Comparison of ENCODE assay signal across 8 cellular contexts in the genomic region with DNA sequence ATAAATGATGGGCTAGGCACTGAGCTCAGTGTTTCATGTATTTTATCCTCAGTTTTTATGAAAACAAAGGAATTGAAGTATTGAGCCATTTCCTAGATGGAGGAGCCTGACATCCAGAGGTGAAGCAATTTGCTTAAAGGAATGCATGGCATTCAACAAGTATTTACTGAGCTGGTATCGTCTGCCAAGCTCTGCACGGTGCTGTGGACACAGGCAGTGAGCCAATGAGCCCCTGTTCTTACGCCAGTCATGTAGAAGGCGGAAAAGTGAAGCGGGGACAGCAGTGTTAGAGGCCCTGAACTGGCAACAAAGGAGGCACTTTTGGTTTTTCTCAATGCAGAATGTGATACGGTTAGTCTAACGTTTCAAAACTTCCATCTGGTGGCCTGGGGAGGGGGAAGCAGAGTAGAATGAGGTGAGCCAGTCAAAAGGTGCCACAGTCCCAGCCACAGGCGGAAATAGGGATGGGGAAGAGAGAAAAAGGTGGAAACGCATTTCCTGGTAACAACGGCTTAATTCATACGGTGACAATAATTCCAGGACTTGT.
DNase-seq lines count a peak whose midpoint lies in the region; ATAC-seq and TF ChIP-seq lines count a peak whose summit lies in the region.

No MANE protein-coding gene starts in this region.

- intact Hi-C loops in left ventricle myocardium inferior (cut with micrococcal nuclease) = no loop called here
- intact Hi-C loops in activated T-helper 2 cell treated with anti-CD3 and anti-CD28 coated beads, Interferon-gamma antibody, Interleukin-2, Interleukin-4, amounts not matched to agents 10 μg/mL and 5 μg/mL and 100 μg/mL, durations not matched to agents 14 hours and 24 hours and 36 hours (cut with micrococcal nuclease) = no loop called here

- POLR2A ChIA-PET in HEK293 (lab: Yijun Ruan, JAX) = interaction anchor here (1.3 kb wide), 1 partner anchor 16 kb away, joined by 4 read pairs; no protein-coding TSS in a partner anchor

- peaks cover 3% of the 10 kb centered on the region for H3K9me3 Mint-ChIP-seq in activated T-helper 2 cell treated with anti-CD3 and anti-CD28 coated beads, Interferon-gamma antibody, Interleukin-2, Interleukin-4, amounts not matched to agents 10 μg/mL and 5 μg/mL and 100 μg/mL, durations not matched to agents 14 hours and 24 hours and 36 hours

- no peak overlapping the region for H3K27ac ChIP-seq in HEK293 (ENCODE audit: extremely low read depth, low read depth, low read length)
- peak overlapping the region; percentile 62 for H3K27ac ChIP-seq in VCaP
- H3K27ac ChIP-seq in left ventricle myocardium inferior (replicated peaks) = peak overlapping the region; percentile 87

- H3K4me3 ChIP-seq in HEK293 (ENCODE audit: low read depth, low read length) = no peak overlapping the region
- no peak overlapping the region for H3K4me3 ChIP-seq in left ventricle myocardium inferior
- no peak overlapping the region for H3K4me3 ChIP-seq in skeletal muscle cell (ENCODE audit: low read depth, low read length)

- H3K36me3 Mint-ChIP-seq in activated T-helper 2 cell treated with anti-CD3 and anti-CD28 coated beads, Interferon-gamma antibody, Interleukin-2, Interleukin-4, amounts not matched to agents 10 μg/mL and 5 μg/mL and 100 μg/mL, durations not matched to agents 14 hours and 24 hours and 36 hours (ENCODE audit: low read depth) = peaks cover 30% of the 10 kb centered on the region

- no peaks in the 10 kb centered on the region for H3K27me3 Mint-ChIP-seq in activated T-helper 2 cell treated with anti-CD3 and anti-CD28 coated beads, Interferon-gamma antibody, Interleukin-2, Interleukin-4, amounts not matched to agents 10 μg/mL and 5 μg/mL and 100 μg/mL, durations not matched to agents 14 hours and 24 hours and 36 hours (ENCODE audit: low read depth)

- H3K36me3 ChIP-seq in HEK293 (ENCODE audit: control insufficient read depth in 2 of 2, insufficient read depth in 1 of 2, low read length in 2 of 2) = peaks cover 0 to 19% of the 10 kb centered on the region in 2 experiments; a peak in 1 of 3 replicates
- peaks cover 4% of the 10 kb centered on the region for H3K36me3 ChIP-seq in left ventricle myocardium inferior

- DNase-seq in left ventricle myocardium inferior = peak; percentile 49
- peak; percentile 92 for DNase-seq in skeletal muscle cell (ENCODE audit: low read depth)
- DNase-seq in AML-193 (lab: John Stamatoyannopoulos, UW) = no peak
- DNase-seq in NOMO-1 treated with dmso at 0.1 percent for 144 hours (lab: John Stamatoyannopoulos, UW; ENCODE audit: unreplicated experiment) = no peak
- DNase-seq in activated T-helper 2 cell treated with anti-CD3 and anti-CD28 coated beads, Interferon-gamma antibody, Interleukin-2, Interleukin-4, amounts not matched to agents 10 μg/mL and 5 μg/mL and 100 μg/mL, durations not matched to agents 14 hours and 24 hours and 36 hours (ENCODE audit: low spot score) = no peak

- H3K27ac Mint-ChIP-seq in activated T-helper 2 cell treated with anti-CD3 and anti-CD28 coated beads, Interferon-gamma antibody, Interleukin-2, Interleukin-4, amounts not matched to agents 10 μg/mL and 5 μg/mL and 100 μg/mL, durations not matched to agents 14 hours and 24 hours and 36 hours = no peak overlapping the region

- TF ChIP-seq CTCF in HEK293 (tag by site-specific recombination; IDR thresholded peaks at IDR 0.05) (no peak), VCaP (conservative IDR thresholded peaks at IDR 0.05) (no peak), left ventricle myocardium inferior (IDR thresholded peaks at IDR 0.05; ENCODE audit: borderline replicate concordance) (no peak)

- ATAC-seq in GM18870 (IDR thresholded peaks at IDR 0.05; ENCODE audit: unreplicated experiment) = no peak

- no peak overlapping the region for H3K4me3 Mint-ChIP-seq in activated T-helper 2 cell treated with anti-CD3 and anti-CD28 coated beads, Interferon-gamma antibody, Interleukin-2, Interleukin-4, amounts not matched to agents 10 μg/mL and 5 μg/mL and 100 μg/mL, durations not matched to agents 14 hours and 24 hours and 36 hours (ENCODE audit: low read depth)

- CTCF ChIA-PET in HEK293 (lab: Yijun Ruan, JAX) = interaction anchor here (0.7 to 7.5 kb wide), 10 partner anchors 7 to 385 kb away, joined by 3 to 100 read pairs (median 17); no protein-coding TSS in a partner anchor

- peaks cover 9% of the 10 kb centered on the region for H3K4me1 Mint-ChIP-seq in activated T-helper 2 cell treated with anti-CD3 and anti-CD28 coated beads, Interferon-gamma antibody, Interleukin-2, Interleukin-4, amounts not matched to agents 10 μg/mL and 5 μg/mL and 100 μg/mL, durations not matched to agents 14 hours and 24 hours and 36 hours (ENCODE audit: low read depth)

- no peaks in the 10 kb centered on the region for H3K27me3 ChIP-seq in left ventricle myocardium inferior (ENCODE audit: low read depth)

- H3K9me3 ChIP-seq in HEK293 (ENCODE audit: control insufficient read depth, insufficient read depth, low read depth, low read length) (no peaks in the 10 kb centered on the region), left ventricle myocardium inferior (replicated peaks) (no peaks in the 10 kb centered on the region)

- H3K4me1 ChIP-seq in HEK293 (ENCODE audit: control insufficient read depth, insufficient read depth, low read length) = no peaks in the 10 kb centered on the region
- H3K4me1 ChIP-seq in left ventricle myocardium inferior = peaks cover 66% of the 10 kb centered on the region

TF ChIP-seq in HEK293, 187 proteins besides CTCF, POLR2A, EP300 and RAD21:
- TF ChIP-seq SCRT1 (tag by site-specific recombination; IDR thresholded peaks at IDR 0.05; ENCODE audit: borderline replicate concordance) = 0 out of 2 replicates have a peak, but pooled peaks have one; percentile 31
- TF ChIP-seq HOXC10 (CRISPR knock-in tag; IDR thresholded peaks at IDR 0.05) = no peak
- TF ChIP-seq IKZF3 (tag by site-specific recombination; IDR thresholded peaks at IDR 0.05) = no peak
- TF ChIP-seq PRDM4 (tag by site-specific recombination; IDR thresholded peaks at IDR 0.05) = no peak
- TF ChIP-seq ZNF112 (tag by site-specific recombination; IDR thresholded peaks at IDR 0.05) = no peak
- TF ChIP-seq, protein P1, sequence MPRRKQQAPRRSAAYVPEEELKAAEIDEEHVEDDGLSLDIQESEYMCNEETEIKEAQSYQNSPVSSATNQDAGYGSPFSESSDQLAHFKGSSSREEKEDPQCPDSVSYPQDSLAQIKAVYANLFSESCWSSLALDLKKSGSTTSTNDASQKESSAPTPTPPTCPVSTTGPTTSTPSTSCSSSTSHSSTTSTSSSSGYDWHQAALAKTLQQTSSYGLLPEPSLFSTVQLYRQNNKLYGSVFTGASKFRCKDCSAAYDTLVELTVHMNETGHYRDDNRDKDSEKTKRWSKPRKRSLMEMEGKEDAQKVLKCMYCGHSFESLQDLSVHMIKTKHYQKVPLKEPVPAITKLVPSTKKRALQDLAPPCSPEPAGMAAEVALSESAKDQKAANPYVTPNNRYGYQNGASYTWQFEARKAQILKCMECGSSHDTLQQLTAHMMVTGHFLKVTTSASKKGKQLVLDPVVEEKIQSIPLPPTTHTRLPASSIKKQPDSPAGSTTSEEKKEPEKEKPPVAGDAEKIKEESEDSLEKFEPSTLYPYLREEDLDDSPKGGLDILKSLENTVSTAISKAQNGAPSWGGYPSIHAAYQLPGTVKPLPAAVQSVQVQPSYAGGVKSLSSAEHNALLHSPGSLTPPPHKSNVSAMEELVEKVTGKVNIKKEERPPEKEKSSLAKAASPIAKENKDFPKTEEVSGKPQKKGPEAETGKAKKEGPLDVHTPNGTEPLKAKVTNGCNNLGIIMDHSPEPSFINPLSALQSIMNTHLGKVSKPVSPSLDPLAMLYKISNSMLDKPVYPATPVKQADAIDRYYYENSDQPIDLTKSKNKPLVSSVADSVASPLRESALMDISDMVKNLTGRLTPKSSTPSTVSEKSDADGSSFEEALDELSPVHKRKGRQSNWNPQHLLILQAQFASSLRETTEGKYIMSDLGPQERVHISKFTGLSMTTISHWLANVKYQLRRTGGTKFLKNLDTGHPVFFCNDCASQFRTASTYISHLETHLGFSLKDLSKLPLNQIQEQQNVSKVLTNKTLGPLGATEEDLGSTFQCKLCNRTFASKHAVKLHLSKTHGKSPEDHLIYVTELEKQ (tag by site-specific recombination; IDR thresholded peaks at IDR 0.05; ENCODE audit: borderline replicate concordance) = no peak
- TF ChIP-seq SCRT2 (tag by site-specific recombination; IDR thresholded peaks at IDR 0.05) = peak; percentile 76

Comparison
In these comparisons a context has a peak if more than half of its experiments do, and no peak if none do; other contexts are left out.
1. DNase-seq: peak in left ventricle myocardium inferior (single experiment) and skeletal muscle cell (single experiment); none in AML-193 (0 of 2), NOMO-1 treated with dmso at 0.1 percent for 144 hours (single experiment) and activated T-helper 2 cell treated with anti-CD3 and anti-CD28 coated beads, Interferon-gamma antibody, Interleukin-2, Interleukin-4, amounts not matched to agents 10 μg/mL and 5 μg/mL and 100 μg/mL, durations not matched to agents 14 hours and 24 hours and 36 hours (single experiment).